1 cellular context compared by ENCODE assay signal in the genomic region with DNA sequence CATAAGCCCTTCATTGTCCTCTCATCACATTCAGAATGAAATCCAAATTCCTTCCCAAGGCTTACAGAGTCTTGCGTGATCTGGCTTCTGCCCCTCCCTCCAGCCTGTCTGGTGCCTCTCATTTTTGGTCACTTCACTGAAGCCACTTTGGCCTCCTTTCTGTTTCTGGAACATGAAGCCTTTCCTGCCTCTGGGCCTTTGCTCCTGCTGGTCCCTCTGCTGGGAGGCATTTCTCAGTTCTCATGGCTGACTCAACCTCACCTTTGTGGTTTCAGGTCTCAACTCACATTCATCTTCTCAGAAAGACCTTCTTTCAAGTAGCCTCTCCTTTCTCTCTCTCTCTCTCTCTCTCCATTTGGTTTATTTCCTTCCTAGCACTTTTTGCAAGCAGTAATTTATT.
TF ChIP-seq lines count a peak whose summit lies in the region.

No MANE protein-coding gene starts in this region.

TF ChIP-seq in GM12878, 131 proteins besides CTCF, POLR2A, EP300 and RAD21 (continued from another document and continues in another):
- TF ChIP-seq, protein P1, sequence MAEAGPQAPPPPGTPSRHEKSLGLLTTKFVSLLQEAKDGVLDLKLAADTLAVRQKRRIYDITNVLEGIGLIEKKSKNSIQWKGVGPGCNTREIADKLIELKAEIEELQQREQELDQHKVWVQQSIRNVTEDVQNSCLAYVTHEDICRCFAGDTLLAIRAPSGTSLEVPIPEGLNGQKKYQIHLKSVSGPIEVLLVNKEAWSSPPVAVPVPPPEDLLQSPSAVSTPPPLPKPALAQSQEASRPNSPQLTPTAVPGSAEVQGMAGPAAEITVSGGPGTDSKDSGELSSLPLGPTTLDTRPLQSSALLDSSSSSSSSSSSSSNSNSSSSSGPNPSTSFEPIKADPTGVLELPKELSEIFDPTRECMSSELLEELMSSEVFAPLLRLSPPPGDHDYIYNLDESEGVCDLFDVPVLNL (IDR thresholded peaks at IDR 0.05; ENCODE audit: low read depth, low read length), result no peak
- TF ChIP-seq RELA (IDR thresholded peaks at IDR 0.05; ENCODE audit: borderline replicate concordance, partially characterized antibody) (no peak), SPI1 (IDR thresholded peaks at IDR 0.05; ENCODE audit: borderline replicate concordance, insufficient read depth, low read depth, low read length) (no peak), POLR2AphosphoS2 (IDR thresholded peaks at IDR 0.05; ENCODE audit: low read depth, low read length) (no peak), ZNF622 (IDR thresholded peaks at IDR 0.05) (no peak), SIN3A (IDR thresholded peaks at IDR 0.05; ENCODE audit: low read depth, low read length) (no peak), BCL11A (IDR thresholded peaks at IDR 0.05; ENCODE audit: low read depth, low read length) (0 out of 2 replicates have a peak, but pooled peaks have one; percentile 32), SMC3 (IDR thresholded peaks at IDR 0.05; ENCODE audit: borderline replicate concordance, low read length) (no peak), KLF5 (IDR thresholded peaks at IDR 0.05; ENCODE audit: partially characterized antibody) (no peak), ATF7 (IDR thresholded peaks at IDR 0.05; ENCODE audit: low read depth) (no peak), ZZZ3 (IDR thresholded peaks at IDR 0.05; ENCODE audit: control insufficient read depth, insufficient read length, low read depth) (no peak), CHD4 (IDR thresholded peaks at IDR 0.05) (no peak), EED (IDR thresholded peaks at IDR 0.05; ENCODE audit: low read depth) (peak; percentile 97), RBBP5 (conservative IDR thresholded peaks at IDR 0.05) (no peak), YBX1 (IDR thresholded peaks at IDR 0.05) (no peak), NBN (IDR thresholded peaks at IDR 0.05) (0 out of 2 replicates have a peak, but pooled peaks have one; percentile 42), TCF3 (IDR thresholded peaks at IDR 0.05; ENCODE audit: borderline replicate concordance, insufficient read depth, low read depth, low read length) (no peak), ZSCAN29 (IDR thresholded peaks at IDR 0.05) (no peak), GATAD2B (conservative IDR thresholded peaks at IDR 0.05; ENCODE audit: low read depth) (no peak), MTA2 (IDR thresholded peaks at IDR 0.05; ENCODE audit: low read depth) (no peak), FOXK2 (IDR thresholded peaks at IDR 0.05) (no peak), HDAC6 (IDR thresholded peaks at IDR 0.05; ENCODE audit: unreplicated experiment) (no peak), CREM (IDR thresholded peaks at IDR 0.05; ENCODE audit: low read depth) (peak; percentile 49), BRCA1 (IDR thresholded peaks at IDR 0.05; ENCODE audit: low read depth, low read length) (no peak), PAX8 (IDR thresholded peaks at IDR 0.05) (no peak), MYC (IDR thresholded peaks at IDR 0.05; ENCODE audit: insufficient read depth, insufficient read length, insufficient replicate concordance, low read length, severe bottlenecking) (no peak)
- TF ChIP-seq, protein P2, sequence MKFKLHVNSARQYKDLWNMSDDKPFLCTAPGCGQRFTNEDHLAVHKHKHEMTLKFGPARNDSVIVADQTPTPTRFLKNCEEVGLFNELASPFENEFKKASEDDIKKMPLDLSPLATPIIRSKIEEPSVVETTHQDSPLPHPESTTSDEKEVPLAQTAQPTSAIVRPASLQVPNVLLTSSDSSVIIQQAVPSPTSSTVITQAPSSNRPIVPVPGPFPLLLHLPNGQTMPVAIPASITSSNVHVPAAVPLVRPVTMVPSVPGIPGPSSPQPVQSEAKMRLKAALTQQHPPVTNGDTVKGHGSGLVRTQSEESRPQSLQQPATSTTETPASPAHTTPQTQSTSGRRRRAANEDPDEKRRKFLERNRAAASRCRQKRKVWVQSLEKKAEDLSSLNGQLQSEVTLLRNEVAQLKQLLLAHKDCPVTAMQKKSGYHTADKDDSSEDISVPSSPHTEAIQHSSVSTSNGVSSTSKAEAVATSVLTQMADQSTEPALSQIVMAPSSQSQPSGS (IDR thresholded peaks at IDR 0.05; ENCODE audit: low read length), result peak; percentile 55; the same call in 1 of the 2 replicates
- TF ChIP-seq, protein P3, sequence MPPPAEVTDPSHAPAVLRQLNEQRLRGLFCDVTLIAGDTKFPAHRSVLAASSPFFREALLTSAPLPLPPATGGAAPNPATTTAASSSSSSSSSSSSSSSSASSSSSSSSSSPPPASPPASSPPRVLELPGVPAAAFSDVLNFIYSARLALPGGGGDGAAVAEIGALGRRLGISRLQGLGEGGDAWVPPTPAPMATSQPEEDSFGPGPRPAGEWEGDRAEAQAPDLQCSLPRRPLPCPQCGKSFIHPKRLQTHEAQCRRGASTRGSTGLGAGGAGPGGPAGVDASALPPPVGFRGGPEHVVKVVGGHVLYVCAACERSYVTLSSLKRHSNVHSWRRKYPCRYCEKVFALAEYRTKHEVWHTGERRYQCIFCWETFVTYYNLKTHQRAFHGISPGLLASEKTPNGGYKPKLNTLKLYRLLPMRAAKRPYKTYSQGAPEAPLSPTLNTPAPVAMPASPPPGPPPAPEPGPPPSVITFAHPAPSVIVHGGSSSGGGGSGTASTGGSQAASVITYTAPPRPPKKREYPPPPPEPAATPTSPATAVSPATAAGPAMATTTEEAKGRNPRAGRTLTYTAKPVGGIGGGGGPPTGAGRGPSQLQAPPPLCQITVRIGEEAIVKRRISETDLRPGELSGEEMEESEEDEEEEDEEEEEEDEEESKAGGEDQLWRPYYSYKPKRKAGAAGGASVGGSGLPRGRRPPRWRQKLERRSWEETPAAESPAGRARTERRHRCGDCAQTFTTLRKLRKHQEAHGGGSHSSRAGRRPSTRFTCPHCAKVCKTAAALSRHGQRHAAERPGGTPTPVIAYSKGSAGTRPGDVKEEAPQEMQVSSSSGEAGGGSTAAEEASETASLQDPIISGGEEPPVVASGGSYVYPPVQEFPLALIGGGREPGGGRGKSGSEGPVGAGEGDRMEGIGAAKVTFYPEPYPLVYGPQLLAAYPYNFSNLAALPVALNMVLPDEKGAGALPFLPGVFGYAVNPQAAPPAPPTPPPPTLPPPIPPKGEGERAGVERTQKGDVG (CRISPR knock-in tag; IDR thresholded peaks at IDR 0.05), result no peak
- TF ChIP-seq, protein P4, sequence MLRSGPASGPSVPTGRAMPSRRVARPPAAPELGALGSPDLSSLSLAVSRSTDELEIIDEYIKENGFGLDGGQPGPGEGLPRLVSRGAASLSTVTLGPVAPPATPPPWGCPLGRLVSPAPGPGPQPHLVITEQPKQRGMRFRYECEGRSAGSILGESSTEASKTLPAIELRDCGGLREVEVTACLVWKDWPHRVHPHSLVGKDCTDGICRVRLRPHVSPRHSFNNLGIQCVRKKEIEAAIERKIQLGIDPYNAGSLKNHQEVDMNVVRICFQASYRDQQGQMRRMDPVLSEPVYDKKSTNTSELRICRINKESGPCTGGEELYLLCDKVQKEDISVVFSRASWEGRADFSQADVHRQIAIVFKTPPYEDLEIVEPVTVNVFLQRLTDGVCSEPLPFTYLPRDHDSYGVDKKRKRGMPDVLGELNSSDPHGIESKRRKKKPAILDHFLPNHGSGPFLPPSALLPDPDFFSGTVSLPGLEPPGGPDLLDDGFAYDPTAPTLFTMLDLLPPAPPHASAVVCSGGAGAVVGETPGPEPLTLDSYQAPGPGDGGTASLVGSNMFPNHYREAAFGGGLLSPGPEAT (IDR thresholded peaks at IDR 0.05; ENCODE audit: low read depth), result no peak
- TF ChIP-seq, protein P5, sequence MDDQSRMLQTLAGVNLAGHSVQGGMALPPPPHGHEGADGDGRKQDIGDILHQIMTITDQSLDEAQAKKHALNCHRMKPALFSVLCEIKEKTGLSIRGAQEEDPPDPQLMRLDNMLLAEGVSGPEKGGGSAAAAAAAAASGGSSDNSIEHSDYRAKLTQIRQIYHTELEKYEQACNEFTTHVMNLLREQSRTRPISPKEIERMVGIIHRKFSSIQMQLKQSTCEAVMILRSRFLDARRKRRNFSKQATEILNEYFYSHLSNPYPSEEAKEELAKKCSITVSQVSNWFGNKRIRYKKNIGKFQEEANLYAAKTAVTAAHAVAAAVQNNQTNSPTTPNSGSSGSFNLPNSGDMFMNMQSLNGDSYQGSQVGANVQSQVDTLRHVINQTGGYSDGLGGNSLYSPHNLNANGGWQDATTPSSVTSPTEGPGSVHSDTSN (IDR thresholded peaks at IDR 0.05; ENCODE audit: insufficient replicate concordance, low read depth, low read length), result no peak
- TF ChIP-seq, protein P6, sequence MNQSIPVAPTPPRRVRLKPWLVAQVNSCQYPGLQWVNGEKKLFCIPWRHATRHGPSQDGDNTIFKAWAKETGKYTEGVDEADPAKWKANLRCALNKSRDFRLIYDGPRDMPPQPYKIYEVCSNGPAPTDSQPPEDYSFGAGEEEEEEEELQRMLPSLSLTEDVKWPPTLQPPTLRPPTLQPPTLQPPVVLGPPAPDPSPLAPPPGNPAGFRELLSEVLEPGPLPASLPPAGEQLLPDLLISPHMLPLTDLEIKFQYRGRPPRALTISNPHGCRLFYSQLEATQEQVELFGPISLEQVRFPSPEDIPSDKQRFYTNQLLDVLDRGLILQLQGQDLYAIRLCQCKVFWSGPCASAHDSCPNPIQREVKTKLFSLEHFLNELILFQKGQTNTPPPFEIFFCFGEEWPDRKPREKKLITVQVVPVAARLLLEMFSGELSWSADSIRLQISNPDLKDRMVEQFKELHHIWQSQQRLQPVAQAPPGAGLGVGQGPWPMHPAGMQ (IDR thresholded peaks at IDR 0.05; ENCODE audit: borderline replicate concordance), result no peak
- TF ChIP-seq, protein P7, sequence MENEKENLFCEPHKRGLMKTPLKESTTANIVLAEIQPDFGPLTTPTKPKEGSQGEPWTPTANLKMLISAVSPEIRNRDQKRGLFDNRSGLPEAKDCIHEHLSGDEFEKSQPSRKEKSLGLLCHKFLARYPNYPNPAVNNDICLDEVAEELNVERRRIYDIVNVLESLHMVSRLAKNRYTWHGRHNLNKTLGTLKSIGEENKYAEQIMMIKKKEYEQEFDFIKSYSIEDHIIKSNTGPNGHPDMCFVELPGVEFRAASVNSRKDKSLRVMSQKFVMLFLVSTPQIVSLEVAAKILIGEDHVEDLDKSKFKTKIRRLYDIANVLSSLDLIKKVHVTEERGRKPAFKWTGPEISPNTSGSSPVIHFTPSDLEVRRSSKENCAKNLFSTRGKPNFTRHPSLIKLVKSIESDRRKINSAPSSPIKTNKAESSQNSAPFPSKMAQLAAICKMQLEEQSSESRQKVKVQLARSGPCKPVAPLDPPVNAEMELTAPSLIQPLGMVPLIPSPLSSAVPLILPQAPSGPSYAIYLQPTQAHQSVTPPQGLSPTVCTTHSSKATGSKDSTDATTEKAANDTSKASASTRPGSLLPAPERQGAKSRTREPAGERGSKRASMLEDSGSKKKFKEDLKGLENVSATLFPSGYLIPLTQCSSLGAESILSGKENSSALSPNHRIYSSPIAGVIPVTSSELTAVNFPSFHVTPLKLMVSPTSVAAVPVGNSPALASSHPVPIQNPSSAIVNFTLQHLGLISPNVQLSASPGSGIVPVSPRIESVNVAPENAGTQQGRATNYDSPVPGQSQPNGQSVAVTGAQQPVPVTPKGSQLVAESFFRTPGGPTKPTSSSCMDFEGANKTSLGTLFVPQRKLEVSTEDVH (IDR thresholded peaks at IDR 0.05; ENCODE audit: low read depth, partially characterized antibody), result no peak
- TF ChIP-seq, protein P8, sequence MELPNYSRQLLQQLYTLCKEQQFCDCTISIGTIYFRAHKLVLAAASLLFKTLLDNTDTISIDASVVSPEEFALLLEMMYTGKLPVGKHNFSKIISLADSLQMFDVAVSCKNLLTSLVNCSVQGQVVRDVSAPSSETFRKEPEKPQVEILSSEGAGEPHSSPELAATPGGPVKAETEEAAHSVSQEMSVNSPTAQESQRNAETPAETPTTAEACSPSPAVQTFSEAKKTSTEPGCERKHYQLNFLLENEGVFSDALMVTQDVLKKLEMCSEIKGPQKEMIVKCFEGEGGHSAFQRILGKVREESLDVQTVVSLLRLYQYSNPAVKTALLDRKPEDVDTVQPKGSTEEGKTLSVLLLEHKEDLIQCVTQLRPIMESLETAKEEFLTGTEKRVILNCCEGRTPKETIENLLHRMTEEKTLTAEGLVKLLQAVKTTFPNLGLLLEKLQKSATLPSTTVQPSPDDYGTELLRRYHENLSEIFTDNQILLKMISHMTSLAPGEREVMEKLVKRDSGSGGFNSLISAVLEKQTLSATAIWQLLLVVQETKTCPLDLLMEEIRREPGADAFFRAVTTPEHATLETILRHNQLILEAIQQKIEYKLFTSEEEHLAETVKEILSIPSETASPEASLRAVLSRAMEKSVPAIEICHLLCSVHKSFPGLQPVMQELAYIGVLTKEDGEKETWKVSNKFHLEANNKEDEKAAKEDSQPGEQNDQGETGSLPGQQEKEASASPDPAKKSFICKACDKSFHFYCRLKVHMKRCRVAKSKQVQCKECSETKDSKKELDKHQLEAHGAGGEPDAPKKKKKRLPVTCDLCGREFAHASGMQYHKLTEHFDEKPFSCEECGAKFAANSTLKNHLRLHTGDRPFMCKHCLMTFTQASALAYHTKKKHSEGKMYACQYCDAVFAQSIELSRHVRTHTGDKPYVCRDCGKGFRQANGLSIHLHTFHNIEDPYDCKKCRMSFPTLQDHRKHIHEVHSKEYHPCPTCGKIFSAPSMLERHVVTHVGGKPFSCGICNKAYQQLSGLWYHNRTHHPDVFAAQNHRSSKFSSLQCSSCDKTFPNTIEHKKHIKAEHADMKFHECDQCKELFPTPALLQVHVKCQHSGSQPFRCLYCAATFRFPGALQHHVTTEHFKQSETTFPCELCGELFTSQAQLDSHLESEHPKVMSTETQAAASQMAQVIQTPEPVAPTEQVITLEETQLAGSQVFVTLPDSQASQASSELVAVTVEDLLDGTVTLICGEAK (IDR thresholded peaks at IDR 0.05; ENCODE audit: borderline replicate concordance), result no peak
- TF ChIP-seq, protein P9, sequence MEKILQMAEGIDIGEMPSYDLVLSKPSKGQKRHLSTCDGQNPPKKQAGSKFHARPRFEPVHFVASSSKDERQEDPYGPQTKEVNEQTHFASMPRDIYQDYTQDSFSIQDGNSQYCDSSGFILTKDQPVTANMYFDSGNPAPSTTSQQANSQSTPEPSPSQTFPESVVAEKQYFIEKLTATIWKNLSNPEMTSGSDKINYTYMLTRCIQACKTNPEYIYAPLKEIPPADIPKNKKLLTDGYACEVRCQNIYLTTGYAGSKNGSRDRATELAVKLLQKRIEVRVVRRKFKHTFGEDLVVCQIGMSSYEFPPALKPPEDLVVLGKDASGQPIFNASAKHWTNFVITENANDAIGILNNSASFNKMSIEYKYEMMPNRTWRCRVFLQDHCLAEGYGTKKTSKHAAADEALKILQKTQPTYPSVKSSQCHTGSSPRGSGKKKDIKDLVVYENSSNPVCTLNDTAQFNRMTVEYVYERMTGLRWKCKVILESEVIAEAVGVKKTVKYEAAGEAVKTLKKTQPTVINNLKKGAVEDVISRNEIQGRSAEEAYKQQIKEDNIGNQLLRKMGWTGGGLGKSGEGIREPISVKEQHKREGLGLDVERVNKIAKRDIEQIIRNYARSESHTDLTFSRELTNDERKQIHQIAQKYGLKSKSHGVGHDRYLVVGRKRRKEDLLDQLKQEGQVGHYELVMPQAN (conservative IDR thresholded peaks at IDR 0.05), result no peak
- TF ChIP-seq, protein P10, sequence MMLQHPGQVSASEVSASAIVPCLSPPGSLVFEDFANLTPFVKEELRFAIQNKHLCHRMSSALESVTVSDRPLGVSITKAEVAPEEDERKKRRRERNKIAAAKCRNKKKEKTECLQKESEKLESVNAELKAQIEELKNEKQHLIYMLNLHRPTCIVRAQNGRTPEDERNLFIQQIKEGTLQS (IDR thresholded peaks at IDR 0.05; ENCODE audit: borderline replicate concordance, extremely low read depth, low read depth, low read length), result no peak
